ENCODE assay signal across 9 cellular contexts in genomic region chr14:76546426-76547221, GRCh38.
DNase-seq lines count a peak whose midpoint lies in the region; ATAC-seq and TF ChIP-seq lines count a peak whose summit lies in the region.
"Had no signal": no experiment of that assay in that cellular context is flagged by ENCODE, and none has a peak within 500 bp of the region (broad histone marks: within the 10 kb centered on the region; RNA-seq: fewer than 3 reads in every experiment).

No MANE protein-coding gene starts in this region.

- H3K4me3 Mint-ChIP-seq in nephron progenitor cell = no peak overlapping the region
- H3K4me3 Mint-ChIP-seq: central memory CD8-positive, alpha-beta T cell had no signal

- no peaks in the 10 kb centered on the region for H3K9me3 ChIP-seq in heart right ventricle

- no peak for ATAC-seq in heart right ventricle
- no peak for ATAC-seq in Right ventricle myocardium superior (ENCODE audit: poor library complexity)
- ATAC-seq in GM21367 (IDR thresholded peaks at IDR 0.05; ENCODE audit: unreplicated experiment) = no peak

- H3K4me1 ChIP-seq in heart right ventricle = no peaks in the 10 kb centered on the region

- in situ Hi-C loops in astrocyte of the cerebellum (cut with HindIII; ENCODE audit: low sequenced_read_pairs) = no loop called here

- H3K27me3 Mint-ChIP-seq in nephron progenitor cell (ENCODE audit: low read depth, poor library complexity) = peaks cover 9% of the 10 kb centered on the region

- peaks cover 43% of the 10 kb centered on the region for H3K4me1 Mint-ChIP-seq in nephron progenitor cell
- H3K4me1 Mint-ChIP-seq: central memory CD8-positive, alpha-beta T cell had no signal

- no peak overlapping the region for H3K27ac Mint-ChIP-seq in nephron progenitor cell

- no peaks in the 10 kb centered on the region for H3K36me3 ChIP-seq in heart right ventricle

- no peaks in the 10 kb centered on the region for H3K27me3 ChIP-seq in heart right ventricle

- peak; percentile 16 to 56 (median 46) for TF ChIP-seq CTCF in heart right ventricle (IDR thresholded peaks at IDR 0.05)
- peak; percentile 29 for TF ChIP-seq CTCF in astrocyte of the cerebellum (IDR thresholded peaks at IDR 0.05; ENCODE audit: low read depth, low read length, missing control alignments)
- TF ChIP-seq CTCF in nephron progenitor cell (IDR thresholded peaks at IDR 0.05) = peak; percentile 67

- DNase-seq in heart right ventricle = no peak
- no peak for DNase-seq in Right ventricle myocardium superior
- peak; percentile 47 for DNase-seq in NCI-H1092 (lab: John Stamatoyannopoulos, UW)
- no peak for DNase-seq in astrocyte of the cerebellum (ENCODE audit: low read depth)
- peak; percentile 63 for DNase-seq in nephron progenitor cell
- no peak for DNase-seq in KG1 (lab: John Stamatoyannopoulos, UW)
- DNase-seq in Ammon's horn (ENCODE audit: low spot score) = no peak

- no peaks in the 10 kb centered on the region for H3K36me3 Mint-ChIP-seq in nephron progenitor cell (ENCODE audit: low read depth)

- WGBS in heart right ventricle, 2 donors = 58 to 59% methylated on average over 10 of the region's 10 CpGs

- no peak overlapping the region for H3K27ac ChIP-seq in heart right ventricle

- H3K9me3 Mint-ChIP-seq in nephron progenitor cell = no peaks in the 10 kb centered on the region
- H3K9me3 Mint-ChIP-seq: central memory CD8-positive, alpha-beta T cell had no signal

- H3K4me3 ChIP-seq in heart right ventricle (no peak overlapping the region), astrocyte of the cerebellum (ENCODE audit: low read depth, low read length) (no peak overlapping the region)

- intact Hi-C loops in heart right ventricle (cut with DNase I) (no loop called here), Right ventricle myocardium superior (cut with DNase I) (no loop called here)

Comparison
In these comparisons a context has a peak if more than half of its experiments do, and no peak if none do; other contexts are left out.
1. DNase-seq: peak in NCI-H1092 (single experiment) and nephron progenitor cell (single experiment); none in heart right ventricle (0 of 2), Right ventricle myocardium superior (single experiment), astrocyte of the cerebellum (single experiment), KG1 (single experiment) and Ammon's horn (single experiment).
2. Peak in every context shown above with its lines, with median percentiles within 50 percentile points of each other: CTCF ChIP-seq.